ENCODE assay signal across 8 cellular contexts in the genomic region with DNA sequence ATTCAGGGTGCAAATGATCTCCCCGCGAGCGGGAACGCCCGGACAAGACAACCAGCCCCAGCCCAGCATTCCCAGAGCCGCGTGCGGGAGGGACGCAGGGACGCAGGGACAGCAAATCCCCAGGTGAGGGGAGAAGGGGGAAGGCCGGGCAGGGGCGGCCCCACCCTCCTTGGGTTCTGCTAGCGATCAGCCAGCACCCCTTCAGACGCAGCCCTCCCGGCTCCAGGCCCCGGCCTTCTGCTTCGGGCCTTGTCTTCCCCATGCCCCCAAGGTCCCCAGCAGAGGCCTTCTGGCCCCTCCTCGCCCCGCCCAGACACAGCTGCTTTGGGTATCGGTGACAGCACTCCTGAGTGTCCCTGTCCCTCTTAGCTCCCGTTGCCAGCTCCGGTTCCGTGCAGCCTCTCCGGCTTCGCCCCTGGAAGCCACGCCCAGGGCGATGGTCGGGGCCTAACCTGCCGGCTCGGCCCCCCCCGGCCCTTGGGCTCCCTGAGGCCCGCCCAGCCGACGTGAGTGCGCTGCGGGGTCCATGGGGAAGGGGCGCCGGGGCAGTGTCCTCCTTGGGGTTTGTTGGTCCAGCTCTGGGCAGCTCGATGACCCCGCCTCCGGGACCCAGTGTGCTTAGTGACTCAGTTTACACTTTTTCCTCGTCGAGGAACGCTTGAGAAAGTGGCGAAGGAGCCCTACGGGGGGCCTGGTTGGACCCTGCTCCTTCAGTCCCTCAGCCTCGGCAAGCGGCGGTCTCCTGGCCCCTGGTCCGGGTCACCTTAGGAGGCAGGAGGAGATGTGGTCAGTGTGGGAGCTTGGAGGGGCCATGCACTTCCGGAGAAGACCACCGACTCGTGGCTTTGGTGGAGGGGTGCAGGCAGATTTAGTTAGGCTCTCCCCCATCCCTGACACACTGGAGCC. TPM values are rescaled to one million over a fixed set of nuclear protein-coding genes. Genes with fewer than 3 reads are reported as not detected.
DNase-seq lines count a peak whose midpoint lies in the region; ATAC-seq, FAIRE-seq and TF ChIP-seq lines count a peak whose summit lies in the region.

No MANE protein-coding gene starts in this region.

- H3K4me1 ChIP-seq in endothelial cell of umbilical vein (ENCODE audit: control insufficient read depth, extremely low read depth, insufficient read depth, low read length) (peaks cover 12% of the 10 kb centered on the region), psoas muscle (peaks cover 29% of the 10 kb centered on the region), GM23248 (ENCODE audit: insufficient read depth) (no peaks in the 10 kb centered on the region; the same call in 1 of the 2 replicates)

- WGBS in psoas muscle, 3 donors = 2% methylated on average over 44 to 53 of the region's 53 CpGs
- 5 to 7% methylated on average over 36 to 45 of the region's 53 CpGs for WGBS in GM23248 (ENCODE audit: low coverage in 1 of 2, low lambda C conversion rate in 2 of 2, missing lambda C conversion rate in 2 of 2), 2 experiments

- ATAC-seq in psoas muscle (peak; percentile 26 to 51 (median 43)), HG02610 (IDR thresholded peaks at IDR 0.05; ENCODE audit: unreplicated experiment) (no peak), GM18909 (IDR thresholded peaks at IDR 0.05; ENCODE audit: poor library complexity, unreplicated experiment) (no peak)

- no peak for TF ChIP-seq POLR2A in GM12891 (IDR thresholded peaks at IDR 0.05; ENCODE audit: low read depth, low read length)
- no peak for TF ChIP-seq POLR2A in endothelial cell of umbilical vein (IDR thresholded peaks at IDR 0.05; ENCODE audit: low read depth, low read length)

- no peaks in the 10 kb centered on the region for H4K20me1 ChIP-seq in endothelial cell of umbilical vein (replicated peaks; ENCODE audit: control insufficient read depth, extremely low read depth, insufficient read depth, low read length)
- no peaks in the 10 kb centered on the region for H4K20me1 ChIP-seq in GM23248 (ENCODE audit: insufficient read depth)

- H3K4me2 ChIP-seq in endothelial cell of umbilical vein (ENCODE audit: insufficient read depth, low read length) (no peak overlapping the region), GM23248 (ENCODE audit: unreplicated experiment) (no peak overlapping the region)

- no peaks in the 10 kb centered on the region for H3K9me1 ChIP-seq in endothelial cell of umbilical vein (replicated peaks; ENCODE audit: control insufficient read depth, extremely low read depth, insufficient read depth, low read length)

- intact Hi-C loops in endothelial cell of umbilical vein (cut with micrococcal nuclease) (loop anchor here (2.0 kb wide), 1 partner anchor 25 kb away; no protein-coding TSS in a partner anchor), psoas muscle (cut with DNase I) (loop anchor here in 1 of 2 donors (2.0 kb wide), 1 partner anchor 23 kb away; no protein-coding TSS in a partner anchor)

- H3K36me3 ChIP-seq in endothelial cell of umbilical vein (ENCODE audit: control insufficient read depth in 2 of 2, extremely low read depth in 1 of 2, insufficient read depth in 2 of 2, low read length in 2 of 2) (no peaks in the 10 kb centered on the region), psoas muscle (ENCODE audit: insufficient read depth in 1 of 2, low read depth in 1 of 2) (no peaks in the 10 kb centered on the region), GM23248 (ENCODE audit: low read depth) (no peaks in the 10 kb centered on the region)

- in situ Hi-C loops in GM23248 (cut with MboI) = no loop called here

- DNase-seq in GM12891 (ENCODE audit: insufficient read length, low spot score) (peak; percentile 54), SW480 (ENCODE audit: low spot score) (peak; percentile 51), endothelial cell of umbilical vein (ENCODE audit: low read depth, low spot score) (no peak), psoas muscle (peak; percentile 36 to 70), GM23248 (no peak), amniotic stem cell (lab: John Stamatoyannopoulos, UW) (no peak)

- no peak overlapping the region for H3K27ac ChIP-seq in endothelial cell of umbilical vein (ENCODE audit: insufficient read depth, low read depth, low read length)
- H3K27ac ChIP-seq in psoas muscle = no peak overlapping the region
- no peak overlapping the region for H3K27ac ChIP-seq in GM23248

- H3K9me2 ChIP-seq in GM23248 (ENCODE audit: insufficient read depth) = no peaks in the 10 kb centered on the region

- no peaks in the 10 kb centered on the region for H3F3A ChIP-seq in GM23248 (ENCODE audit: insufficient read depth)

- FAIRE-seq in GM12891 (lab: Jason Lieb, UNC) = peak; percentile 52
- FAIRE-seq in endothelial cell of umbilical vein (lab: Jason Lieb, UNC) = no peak

- H3K9ac ChIP-seq in endothelial cell of umbilical vein (replicated peaks; ENCODE audit: extremely low read depth, insufficient read depth, low read length) = no peak overlapping the region
- no peak overlapping the region for H3K9ac ChIP-seq in GM23248

- H3K27me3 ChIP-seq in endothelial cell of umbilical vein (ENCODE audit: control insufficient read depth in 2 of 2, insufficient read depth in 2 of 2, low read length in 2 of 2) = peaks cover 46 to 69% of the 10 kb centered on the region in 2 experiments
- H3K27me3 ChIP-seq in psoas muscle (ENCODE audit: insufficient read depth in 3 of 3, low read length in 2 of 3) = peaks cover 0 to 54% (median 38%) of the 10 kb centered on the region in 3 donors
- peaks cover 76% of the 10 kb centered on the region for H3K27me3 ChIP-seq in GM23248 (replicated peaks; ENCODE audit: insufficient read depth)

- BruUV-seq in endothelial cell of umbilical vein (replicated peaks; lab: Mats Ljungman, UMichigan) = no TSS peak

- CTCF ChIA-PET in endothelial cell of umbilical vein (lab: Charles Lee) = interaction anchor here (0.9 kb wide), 1 partner anchor 269 kb away, joined by 3 read pairs; no protein-coding TSS in a partner anchor

- POLR2A ChIA-PET in endothelial cell of umbilical vein (lab: Charles Lee) = no interaction called here

- H2AFZ ChIP-seq in endothelial cell of umbilical vein (ENCODE audit: low read depth, low read length) = no peak overlapping the region
- no peak overlapping the region for H2AFZ ChIP-seq in GM23248

- no peak for TF ChIP-seq CTCF in endothelial cell of umbilical vein (IDR thresholded peaks at IDR 0.05; ENCODE audit: extremely low read depth in 1 of 2, insufficient read depth in 1 of 2, low read depth in 1 of 2, low read length in 2 of 2)
- no peak for TF ChIP-seq CTCF in psoas muscle (IDR thresholded peaks at IDR 0.05)

- H3K79me2 ChIP-seq in endothelial cell of umbilical vein (ENCODE audit: control insufficient read depth, insufficient read depth, low read length) (no peaks in the 10 kb centered on the region), GM23248 (ENCODE audit: insufficient read depth) (no peaks in the 10 kb centered on the region)

- dilution Hi-C loops in endothelial cell of umbilical vein (cut with MboI; ENCODE audit: extremely low pct_ligation_motif_present, low sequenced_read_pairs) = no loop called here

- no peak overlapping the region for H3K4me3 ChIP-seq in endothelial cell of umbilical vein (replicated peaks in 1 of 3; ENCODE audit: insufficient read depth in 1 of 3, low read depth in 1 of 3, low read length in 3 of 3)
- peak overlapping the region; percentile 66 for H3K4me3 ChIP-seq in psoas muscle
- H3K4me3 ChIP-seq in GM23248 = no peak overlapping the region

- H3K9me3 ChIP-seq in endothelial cell of umbilical vein (replicated peaks; ENCODE audit: control insufficient read depth, insufficient read depth, low read length) = no peaks in the 10 kb centered on the region
- no peaks in the 10 kb centered on the region for H3K9me3 ChIP-seq in psoas muscle
- no peaks in the 10 kb centered on the region for H3K9me3 ChIP-seq in GM23248 (ENCODE audit: low read depth)

TF ChIP-seq in GM12891, 5 proteins besides CTCF, POLR2A, EP300 and RAD21:
- no peak for TF ChIP-seq TAF1 (IDR thresholded peaks at IDR 0.05; ENCODE audit: low read depth, low read length)
- TF ChIP-seq SPI1 (IDR thresholded peaks at IDR 0.05; ENCODE audit: low read depth, low read length) = no peak
- no peak for TF ChIP-seq POLR2AphosphoS5 (IDR thresholded peaks at IDR 0.05; ENCODE audit: low read depth, low read length)
- no peak for TF ChIP-seq PAX5 (IDR thresholded peaks at IDR 0.05; ENCODE audit: insufficient read depth, low read length, severe bottlenecking)
- TF ChIP-seq POU2F2 (IDR thresholded peaks at IDR 0.05; ENCODE audit: low read depth, low read length) = no peak

TF ChIP-seq in endothelial cell of umbilical vein, 7 proteins besides CTCF, POLR2A, EP300 and RAD21:
- TF ChIP-seq MYC (IDR thresholded peaks at IDR 0.05; ENCODE audit: low read depth, low read length) = no peak
- TF ChIP-seq EZH2 (IDR thresholded peaks at IDR 0.05; ENCODE audit: borderline replicate concordance, low read depth, low read length, severe bottlenecking) = peak; percentile 71

RNA-seq across cellular contexts. Expression of a gene that starts 50.5 kb away (rescaled TPM):
- polyA plus RNA-seq in GM12891 (2012; ENCODE audit: low read depth, missing spikeins) = 84.6 TPM
- total RNA-seq in endothelial cell of umbilical vein = 53.7 and 57.3 TPM in 2 replicates
- polyA plus RNA-seq in endothelial cell of umbilical vein = 37.0 and 46.7 TPM in 2 replicates
- polyA plus RNA-seq in endothelial cell of umbilical vein (2011; cell fraction: cytosol; rRNA removed) = 51.2 and 52.4 TPM in 2 replicates
- polyA plus RNA-seq in endothelial cell of umbilical vein (2011; cell fraction: nucleus; rRNA removed) = 52.2 and 59.6 TPM in 2 replicates
- polyA plus RNA-seq in endothelial cell of umbilical vein (2012) = 78.2 and 107 TPM in 2 replicates
- 24.3 and 25.3 TPM in 2 replicates for polyA minus RNA-seq in endothelial cell of umbilical vein
- polyA minus RNA-seq in endothelial cell of umbilical vein (2011; cell fraction: cytosol; rRNA and poly(A)+ RNA removed) = 18.4 TPM
- 20.9 and 22.9 TPM in 2 replicates for polyA minus RNA-seq in endothelial cell of umbilical vein (2011; cell fraction: nucleus; rRNA and poly(A)+ RNA removed)
- 100 to 1,000 TPM in 2 of 4 donors, 10 to 100 TPM in 2; 71.6 to 121 (median 91.8) TPM for total RNA-seq in psoas muscle
- 100 to 1,000 TPM in 1 of 3 donors, 10 to 100 TPM in 2; 31.1 to 105 (median 53.6) TPM for polyA plus RNA-seq in psoas muscle
- 81.6 and 96.7 TPM in 2 replicates for total RNA-seq in GM23248 (2014; rRNA removed; shearing (Covaris generic))
- 117 and 120 TPM in 2 replicates for polyA plus RNA-seq in GM23248 (2016; fragmentation: Nextera tagmentation; extraction: Ambion mirVana)

Comparison
In these comparisons a context has a peak if more than half of its experiments do, and no peak if none do; other contexts are left out.
1. DNase-seq: peak in GM12891 (single experiment), SW480 (single experiment) and psoas muscle (2 of 2); none in endothelial cell of umbilical vein (single experiment), GM23248 (single experiment) and amniotic stem cell (single experiment).
2. ATAC-seq: peak in psoas muscle (4 of 4); none in HG02610 (single experiment) and GM18909 (single experiment).